In genomic region chr1:45490623-45491463, GRCh38 we compare ENCODE assay signal across 1 cellular context.
TF ChIP-seq lines count a peak whose summit lies in the region.

Gene TESK2, minus strand, starts transcription at chr1:45491163. Its CDS starts 33,378 bp downstream, at chr1:45457785.

TF ChIP-seq in GM12878, 131 proteins besides CTCF, POLR2A, EP300 and RAD21 (continued from another document):
- TF ChIP-seq PBX3 (IDR thresholded peaks at IDR 0.05; ENCODE audit: insufficient replicate concordance, low read depth, low read length) (peak; percentile 94), RFX5 (IDR thresholded peaks at IDR 0.05; ENCODE audit: low read depth, low read length) (peak; percentile 59), MEF2A (IDR thresholded peaks at IDR 0.05; ENCODE audit: insufficient read depth, low read depth, low read length) (no peak), FOXM1 (IDR thresholded peaks at IDR 0.05; ENCODE audit: low read depth, low read length) (no peak), KDM1A (IDR thresholded peaks at IDR 0.05; ENCODE audit: borderline replicate concordance) (no peak), E4F1 (IDR thresholded peaks at IDR 0.05; ENCODE audit: borderline replicate concordance, partially characterized antibody) (peak; percentile 66), MLLT1 (IDR thresholded peaks at IDR 0.05) (peak; percentile 45; the same call in 1 of the 2 replicates), CEBPZ (IDR thresholded peaks at IDR 0.05; ENCODE audit: low read depth, low read length) (peak; percentile 73), ZNF592 (IDR thresholded peaks at IDR 0.05) (no peak), IRF4 (IDR thresholded peaks at IDR 0.05; ENCODE audit: low read depth, low read length) (no peak), RUNX3 (IDR thresholded peaks at IDR 0.05; ENCODE audit: low read length) (peak; percentile 58), CEBPB (IDR thresholded peaks at IDR 0.05; ENCODE audit: borderline replicate concordance in 1 of 2, low read depth in 2 of 2, low read length in 2 of 2) (no peak), SMAD5 (IDR thresholded peaks at IDR 0.05; ENCODE audit: low read depth) (no peak), ZNF207 (IDR thresholded peaks at IDR 0.05; ENCODE audit: borderline replicate concordance) (0 out of 2 replicates have a peak, but pooled peaks have one; percentile 54), PRDM15 (CRISPR knock-in tag; IDR thresholded peaks at IDR 0.05) (no peak), IKZF2 (IDR thresholded peaks at IDR 0.05) (peak; percentile 12 to 40; a peak in 2 of 4 replicates), ATF3 (IDR thresholded peaks at IDR 0.05; ENCODE audit: borderline replicate concordance, extremely low read depth, low read depth, low read length) (peak; percentile 45; the same call in 1 of the 2 replicates), MAX (IDR thresholded peaks at IDR 0.05; ENCODE audit: low read depth, low read length) (peak; percentile 87), ESRRA (IDR thresholded peaks at IDR 0.05; ENCODE audit: low read length) (no peak), CBX5 (IDR thresholded peaks at IDR 0.05; ENCODE audit: low read depth) (no peak), GATAD2B (conservative IDR thresholded peaks at IDR 0.05; ENCODE audit: low read depth) (peak; percentile 58), NBN (IDR thresholded peaks at IDR 0.05) (peak; percentile 31; the same call in 1 of the 2 replicates), WRNIP1 (IDR thresholded peaks at IDR 0.05; ENCODE audit: borderline replicate concordance, low read depth, low read length) (no peak)
